ENCODE assay signal across 1 cellular context in the genomic region with DNA sequence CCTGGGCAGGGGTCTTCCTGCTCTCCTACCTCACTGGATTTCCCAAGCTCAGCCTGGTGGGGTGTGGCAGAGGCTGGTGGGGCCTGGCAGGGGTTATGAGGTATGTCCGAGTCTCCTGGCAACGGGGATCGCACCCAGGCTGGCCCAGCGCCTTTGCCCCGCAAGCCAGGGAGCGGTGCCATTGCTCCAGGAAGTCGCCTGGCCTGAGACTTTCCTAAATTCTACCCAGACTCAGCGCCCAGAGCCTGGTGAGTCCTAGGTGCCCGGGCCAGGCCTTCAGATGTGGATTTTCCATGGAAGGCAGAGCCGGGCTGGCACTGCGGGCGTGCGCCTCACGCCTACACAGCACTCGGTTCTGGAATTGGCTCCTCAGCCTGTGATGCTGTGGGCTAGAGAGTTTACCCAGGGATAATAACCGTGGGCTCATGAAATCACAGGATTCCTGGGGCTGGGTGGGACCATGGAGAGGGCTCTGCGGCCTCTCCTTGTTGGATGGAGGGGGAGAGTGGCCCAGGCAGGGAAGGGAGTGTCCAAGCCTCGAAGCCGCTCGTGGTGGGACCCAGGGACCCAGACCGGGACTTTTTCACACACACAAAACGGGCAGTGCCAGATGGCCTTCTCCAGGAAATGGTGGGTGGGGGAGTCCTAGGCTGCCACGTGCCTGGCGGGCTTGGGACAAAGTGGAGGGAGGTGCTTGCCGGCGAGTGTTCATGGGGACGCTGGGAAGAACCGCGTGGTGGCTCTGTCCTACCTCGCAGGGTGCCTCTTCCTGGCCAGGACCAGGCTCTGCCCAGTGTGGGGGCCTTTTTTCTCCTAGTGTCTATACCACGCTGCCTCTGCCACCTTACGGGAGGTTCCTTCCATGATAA.
TF ChIP-seq lines count a peak whose summit lies in the region.

No MANE protein-coding gene starts in this region.

TF ChIP-seq in WTC11, 78 proteins besides CTCF, POLR2A, EP300 and RAD21 (continued from another document):
- TF ChIP-seq ATF3 (CRISPR knock-in tag; conservative IDR thresholded peaks at IDR 0.05) (no peak), E2F4 (CRISPR knock-in tag; IDR thresholded peaks at IDR 0.05; ENCODE audit: borderline replicate concordance, low read depth) (no peak), TP53 (CRISPR knock-in tag; IDR thresholded peaks at IDR 0.05) (no peak), GTF2I (CRISPR knock-in tag; conservative IDR thresholded peaks at IDR 0.05) (no peak), MXD4 (CRISPR knock-in tag; IDR thresholded peaks at IDR 0.05; ENCODE audit: borderline replicate concordance) (no peak), RORB (CRISPR knock-in tag; IDR thresholded peaks at IDR 0.05) (no peak), MAX (CRISPR knock-in tag; IDR thresholded peaks at IDR 0.05) (no peak)
- TF ChIP-seq, protein P1, sequence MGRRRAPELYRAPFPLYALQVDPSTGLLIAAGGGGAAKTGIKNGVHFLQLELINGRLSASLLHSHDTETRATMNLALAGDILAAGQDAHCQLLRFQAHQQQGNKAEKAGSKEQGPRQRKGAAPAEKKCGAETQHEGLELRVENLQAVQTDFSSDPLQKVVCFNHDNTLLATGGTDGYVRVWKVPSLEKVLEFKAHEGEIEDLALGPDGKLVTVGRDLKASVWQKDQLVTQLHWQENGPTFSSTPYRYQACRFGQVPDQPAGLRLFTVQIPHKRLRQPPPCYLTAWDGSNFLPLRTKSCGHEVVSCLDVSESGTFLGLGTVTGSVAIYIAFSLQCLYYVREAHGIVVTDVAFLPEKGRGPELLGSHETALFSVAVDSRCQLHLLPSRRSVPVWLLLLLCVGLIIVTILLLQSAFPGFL (CRISPR knock-in tag; IDR thresholded peaks at IDR 0.05; ENCODE audit: borderline replicate concordance), result no peak
- TF ChIP-seq, protein P2, sequence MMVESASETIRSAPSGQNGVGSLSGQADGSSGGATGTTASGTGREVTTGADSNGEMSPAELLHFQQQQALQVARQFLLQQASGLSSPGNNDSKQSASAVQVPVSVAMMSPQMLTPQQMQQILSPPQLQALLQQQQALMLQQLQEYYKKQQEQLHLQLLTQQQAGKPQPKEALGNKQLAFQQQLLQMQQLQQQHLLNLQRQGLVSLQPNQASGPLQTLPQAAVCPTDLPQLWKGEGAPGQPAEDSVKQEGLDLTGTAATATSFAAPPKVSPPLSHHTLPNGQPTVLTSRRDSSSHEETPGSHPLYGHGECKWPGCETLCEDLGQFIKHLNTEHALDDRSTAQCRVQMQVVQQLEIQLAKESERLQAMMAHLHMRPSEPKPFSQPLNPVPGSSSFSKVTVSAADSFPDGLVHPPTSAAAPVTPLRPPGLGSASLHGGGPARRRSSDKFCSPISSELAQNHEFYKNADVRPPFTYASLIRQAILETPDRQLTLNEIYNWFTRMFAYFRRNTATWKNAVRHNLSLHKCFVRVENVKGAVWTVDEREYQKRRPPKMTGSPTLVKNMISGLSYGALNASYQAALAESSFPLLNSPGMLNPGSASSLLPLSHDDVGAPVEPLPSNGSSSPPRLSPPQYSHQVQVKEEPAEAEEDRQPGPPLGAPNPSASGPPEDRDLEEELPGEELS (CRISPR knock-in tag; IDR thresholded peaks at IDR 0.05), result no peak
